In the genomic region with DNA sequence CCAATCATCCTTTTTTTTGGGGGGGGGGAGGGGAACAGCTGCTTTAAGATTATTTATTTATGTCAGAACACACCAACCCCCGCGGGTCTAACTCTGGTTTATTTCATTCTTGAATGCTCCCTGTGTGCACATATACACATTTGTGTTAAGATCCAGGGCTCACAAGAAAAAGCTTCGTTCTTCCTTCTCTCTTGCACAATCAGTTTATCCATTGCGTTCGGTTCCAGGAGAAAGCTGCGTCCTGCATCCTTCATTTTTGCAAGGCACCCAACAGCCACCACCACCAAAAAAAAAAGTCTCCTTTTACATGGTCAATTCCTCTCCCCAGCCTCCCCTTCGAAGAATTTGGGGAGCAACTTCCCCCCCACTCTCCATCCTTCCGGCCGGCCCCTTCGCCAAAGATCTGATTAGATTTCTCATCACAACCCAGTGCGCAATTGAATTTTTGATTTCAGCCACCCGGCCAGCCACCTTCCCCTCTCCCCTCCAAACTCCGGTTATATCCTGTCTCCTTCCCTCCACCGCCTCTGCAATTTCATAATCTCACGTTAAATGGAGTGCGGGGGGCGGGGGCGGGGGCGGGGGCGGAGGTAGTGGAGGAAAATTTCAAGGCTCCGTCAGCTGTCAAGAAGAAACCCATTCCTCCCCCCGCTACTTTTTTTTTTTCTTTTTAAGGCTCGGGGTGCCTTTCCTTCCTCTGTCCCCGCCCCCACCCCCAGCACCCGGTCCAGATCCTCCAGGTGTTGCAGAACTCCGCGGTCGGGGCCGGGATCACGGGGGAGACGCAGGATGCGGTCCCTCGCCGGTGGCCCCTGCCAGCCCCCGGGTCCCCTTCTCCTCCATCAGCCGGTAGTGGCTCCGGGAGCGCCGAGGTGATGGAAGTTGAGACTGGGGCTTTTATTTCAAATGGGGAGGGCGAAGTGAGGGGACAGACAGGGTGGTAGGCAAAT, we compare ENCODE assay signal across 9 cellular contexts.
DNase-seq lines count a peak whose midpoint lies in the region; ATAC-seq, FAIRE-seq and TF ChIP-seq lines count a peak whose summit lies in the region.
"Had no signal": no experiment of that assay in that cellular context is flagged by ENCODE, and none has a peak within 500 bp of the region (broad histone marks: within the 10 kb centered on the region; RNA-seq: fewer than 3 reads in every experiment).

No MANE protein-coding gene starts in this region.

- H3K27ac Mint-ChIP-seq in activated T-helper 2 cell treated with anti-CD3 and anti-CD28 coated beads, Interferon-gamma antibody, Interleukin-2, Interleukin-4, amounts not matched to agents 10 μg/mL and 5 μg/mL and 100 μg/mL, durations not matched to agents 14 hours and 24 hours and 36 hours: no peak overlapping the region
- H3K27ac Mint-ChIP-seq: activated CD4-positive, alpha-beta T cell treated with anti-CD3 and anti-CD28 coated beads for 36 hours had no signal

- ATAC-seq in sciatic nerve (peak; percentile 41), HG03460 (IDR thresholded peaks at IDR 0.05; ENCODE audit: unreplicated experiment) (no peak), GM18868 (IDR thresholded peaks at IDR 0.05; ENCODE audit: unreplicated experiment) (no peak)

- peaks cover 7% of the 10 kb centered on the region for H3K4me1 Mint-ChIP-seq in activated T-helper 2 cell treated with anti-CD3 and anti-CD28 coated beads, Interferon-gamma antibody, Interleukin-2, Interleukin-4, amounts not matched to agents 10 μg/mL and 5 μg/mL and 100 μg/mL, durations not matched to agents 14 hours and 24 hours and 36 hours (ENCODE audit: low read depth)

- no peak for TF ChIP-seq CTCF in right atrium auricular region (IDR thresholded peaks at IDR 0.05)

- peak overlapping the region; percentile 58 for H3K4me3 ChIP-seq in H7 (ENCODE audit: insufficient read depth, low read depth, low read length)
- peak overlapping the region; percentile 35 to 56 for H3K4me3 ChIP-seq in right atrium auricular region

- H3K36me3 ChIP-seq in H7 (replicated peaks; ENCODE audit: control insufficient read depth, insufficient read depth, low read length) (no peaks in the 10 kb centered on the region), right atrium auricular region (no peaks in the 10 kb centered on the region)

- peaks cover 0 to 6% of the 10 kb centered on the region in 2 donors for H3K4me1 ChIP-seq in right atrium auricular region

- no peak for TF ChIP-seq POLR2A in GM12891 (IDR thresholded peaks at IDR 0.05; ENCODE audit: low read depth, low read length)

- no peaks in the 10 kb centered on the region for H3K9me3 ChIP-seq in right atrium auricular region

- DNase-seq in H7 (peak; percentile 63), right atrium auricular region (ENCODE audit: low spot score) (no peak), sciatic nerve (ENCODE audit: low spot score) (peak; percentile 58), NCI-H526 treated with DMSO at 0.1 percent for 48 hours (lab: John Stamatoyannopoulos, UW) (no peak), GM12891 (ENCODE audit: insufficient read length, low spot score) (no peak)
- no peak for DNase-seq in activated T-helper 2 cell treated with anti-CD3 and anti-CD28 coated beads, Interferon-gamma antibody, Interleukin-2, Interleukin-4, amounts not matched to agents 10 μg/mL and 5 μg/mL and 100 μg/mL, durations not matched to agents 14 hours and 24 hours and 36 hours (ENCODE audit: low spot score)

- peaks cover 14% of the 10 kb centered on the region for H3K27me3 Mint-ChIP-seq in activated T-helper 2 cell treated with anti-CD3 and anti-CD28 coated beads, Interferon-gamma antibody, Interleukin-2, Interleukin-4, amounts not matched to agents 10 μg/mL and 5 μg/mL and 100 μg/mL, durations not matched to agents 14 hours and 24 hours and 36 hours (ENCODE audit: low read depth)

- no peaks in the 10 kb centered on the region for H3K36me3 Mint-ChIP-seq in activated T-helper 2 cell treated with anti-CD3 and anti-CD28 coated beads, Interferon-gamma antibody, Interleukin-2, Interleukin-4, amounts not matched to agents 10 μg/mL and 5 μg/mL and 100 μg/mL, durations not matched to agents 14 hours and 24 hours and 36 hours (ENCODE audit: low read depth)

- intact Hi-C loops in activated T-helper 2 cell treated with anti-CD3 and anti-CD28 coated beads, Interferon-gamma antibody, Interleukin-2, Interleukin-4, amounts not matched to agents 10 μg/mL and 5 μg/mL and 100 μg/mL, durations not matched to agents 14 hours and 24 hours and 36 hours (cut with micrococcal nuclease): no loop called here
- intact Hi-C loops in sciatic nerve (cut with DNase I): loop anchor here (10.0 kb wide), 1 partner anchor 168 kb away; no protein-coding TSS in a partner anchor

- no peaks in the 10 kb centered on the region for H3K9me3 Mint-ChIP-seq in activated T-helper 2 cell treated with anti-CD3 and anti-CD28 coated beads, Interferon-gamma antibody, Interleukin-2, Interleukin-4, amounts not matched to agents 10 μg/mL and 5 μg/mL and 100 μg/mL, durations not matched to agents 14 hours and 24 hours and 36 hours

- FAIRE-seq in GM12891 (lab: Jason Lieb, UNC): no peak

- H3K27ac ChIP-seq in right atrium auricular region: peak overlapping the region; percentile 65 to 69

- H3K4me3 Mint-ChIP-seq in activated T-helper 2 cell treated with anti-CD3 and anti-CD28 coated beads, Interferon-gamma antibody, Interleukin-2, Interleukin-4, amounts not matched to agents 10 μg/mL and 5 μg/mL and 100 μg/mL, durations not matched to agents 14 hours and 24 hours and 36 hours (ENCODE audit: low read depth): peak overlapping the region; percentile 71

- H3K27me3 ChIP-seq in H7 (ENCODE audit: control insufficient read depth, insufficient read depth, low read length) (peaks cover 37% of the 10 kb centered on the region), right atrium auricular region (no peaks in the 10 kb centered on the region)

TF ChIP-seq in GM12891, 5 proteins besides CTCF, POLR2A, EP300 and RAD21:
- no peak for TF ChIP-seq POLR2AphosphoS5 (IDR thresholded peaks at IDR 0.05; ENCODE audit: low read depth, low read length)
- no peak for TF ChIP-seq PAX5 (IDR thresholded peaks at IDR 0.05; ENCODE audit: insufficient read depth, low read length, severe bottlenecking)
- no peak for TF ChIP-seq POU2F2 (IDR thresholded peaks at IDR 0.05; ENCODE audit: low read depth, low read length)
- no peak for TF ChIP-seq SPI1 (IDR thresholded peaks at IDR 0.05; ENCODE audit: low read depth, low read length)
- no peak for TF ChIP-seq TAF1 (IDR thresholded peaks at IDR 0.05; ENCODE audit: low read depth, low read length)
TF ChIP-seq in GM12891: peak in this region for 0.

Comparison
In these comparisons a context has a peak if more than half of its experiments do, and no peak if none do; other contexts are left out.
1. DNase-seq: peak in H7 (single experiment) and sciatic nerve (single experiment); none in activated T-helper 2 cell treated with anti-CD3 and anti-CD28 coated beads, Interferon-gamma antibody, Interleukin-2, Interleukin-4, amounts not matched to agents 10 μg/mL and 5 μg/mL and 100 μg/mL, durations not matched to agents 14 hours and 24 hours and 36 hours (single experiment), right atrium auricular region (single experiment), NCI-H526 treated with DMSO at 0.1 percent for 48 hours (single experiment) and GM12891 (single experiment).